In genomic region chr4:6641164-6641970, GRCh38 we compare ENCODE assay signal across 8 cellular contexts. TPM values are rescaled to one million over a fixed set of nuclear protein-coding genes. Genes with fewer than 3 reads are reported as not detected.
DNase-seq lines count a peak whose midpoint lies in the region; ATAC-seq and TF ChIP-seq lines count a peak whose summit lies in the region.

No MANE protein-coding gene starts in this region.

- H3K27me3 ChIP-seq in DOHH2 (ENCODE audit: control insufficient read depth, low read length) (no peaks in the 10 kb centered on the region), upper lobe of right lung (no peaks in the 10 kb centered on the region)

- no peaks in the 10 kb centered on the region for H3K27me3 Mint-ChIP-seq in activated T-cell treated with anti-CD3 and anti-CD28 coated beads, Interleukin-2, amount 50 U/mL, for 4 hours (ENCODE audit: low read depth)
- H3K27me3 Mint-ChIP-seq in nephron (ENCODE audit: low read depth) = no peaks in the 10 kb centered on the region

- H3K9me3 ChIP-seq in DOHH2 (ENCODE audit: control insufficient read depth, insufficient read depth, low read length) (no peaks in the 10 kb centered on the region), upper lobe of right lung (no peaks in the 10 kb centered on the region)

- H3K27ac ChIP-seq in DOHH2 (ENCODE audit: low read depth, low read length) = peak overlapping the region; percentile 68
- peak overlapping the region; percentile 96 for H3K27ac ChIP-seq in upper lobe of right lung

- no peaks in the 10 kb centered on the region for H3K9me2 ChIP-seq in DOHH2 (replicated peaks; ENCODE audit: control insufficient read depth, low read length)

- H3K4me3 ChIP-seq in DOHH2 (ENCODE audit: low read length) = peak overlapping the region; percentile 90
- H3K4me3 ChIP-seq in LNCaP clone FGC (ENCODE audit: low read depth, low read length) = peak overlapping the region; percentile 93
- H3K4me3 ChIP-seq in fibroblast of mammary gland (ENCODE audit: control insufficient read depth, low read depth, low read length) = peak overlapping the region; percentile 93
- H3K4me3 ChIP-seq in upper lobe of right lung = peak overlapping the region; percentile 86

- intact Hi-C loops in upper lobe of right lung (cut with DNase I) = no loop called here

- H3K4me1 ChIP-seq in DOHH2 (ENCODE audit: control insufficient read depth, low read length) = peaks cover 18% of the 10 kb centered on the region
- H3K4me1 ChIP-seq in upper lobe of right lung = peaks cover 20% of the 10 kb centered on the region

- peaks cover 13% of the 10 kb centered on the region for H4K20me1 ChIP-seq in DOHH2 (ENCODE audit: control insufficient read depth, insufficient read depth, low read depth, low read length)

- peaks cover 33% of the 10 kb centered on the region for H3K4me1 Mint-ChIP-seq in activated T-cell treated with anti-CD3 and anti-CD28 coated beads, Interleukin-2, amount 50 U/mL, for 4 hours (ENCODE audit: low read depth)
- H3K4me1 Mint-ChIP-seq in nephron = peaks cover 40% of the 10 kb centered on the region

- H3K36me3 Mint-ChIP-seq in activated T-cell treated with anti-CD3 and anti-CD28 coated beads, Interleukin-2, amount 50 U/mL, for 4 hours (ENCODE audit: insufficient read depth) = peaks cover 30% of the 10 kb centered on the region
- peaks cover 49% of the 10 kb centered on the region for H3K36me3 Mint-ChIP-seq in nephron (ENCODE audit: low read depth)

- H3K4me3 Mint-ChIP-seq in activated T-cell treated with anti-CD3 and anti-CD28 coated beads, Interleukin-2, amount 50 U/mL, for 4 hours = peak overlapping the region; percentile 98
- H3K4me3 Mint-ChIP-seq in nephron = peak overlapping the region; percentile 98 to 100 (median 99)

- DNase-seq in LNCaP clone FGC (ENCODE audit: low read depth) (no peak), fibroblast of mammary gland (ENCODE audit: low read depth) (peak; percentile 51), upper lobe of right lung (no peak), GDM1 (lab: John Stamatoyannopoulos, UW) (no peak)
- peak; percentile 41 for DNase-seq in activated T-cell treated with anti-CD3 and anti-CD28 coated beads, Interleukin-2, amount 50 U/mL, for 4 hours

- H3K79me2 ChIP-seq in DOHH2 (ENCODE audit: control insufficient read depth, low read length) = peaks cover 26% of the 10 kb centered on the region

- H3F3A ChIP-seq in DOHH2 (ENCODE audit: control insufficient read depth, insufficient read depth) = peaks cover 21% of the 10 kb centered on the region

- no peaks in the 10 kb centered on the region for H3K9me3 Mint-ChIP-seq in activated T-cell treated with anti-CD3 and anti-CD28 coated beads, Interleukin-2, amount 50 U/mL, for 4 hours
- H3K9me3 Mint-ChIP-seq in nephron = no peaks in the 10 kb centered on the region

- H3K36me3 ChIP-seq in DOHH2 (ENCODE audit: control insufficient read depth, low read length) (peaks cover 32% of the 10 kb centered on the region), upper lobe of right lung (peaks cover 15% of the 10 kb centered on the region)

- no peak for TF ChIP-seq CTCF in DOHH2 (IDR thresholded peaks at IDR 0.05; ENCODE audit: low read depth, low read length, poor library complexity, severe bottlenecking)
- TF ChIP-seq CTCF in LNCaP clone FGC (IDR thresholded peaks at IDR 0.05; ENCODE audit: control insufficient read depth, extremely low read depth, insufficient read depth) = no peak
- TF ChIP-seq CTCF in fibroblast of mammary gland (conservative IDR thresholded peaks at IDR 0.05; ENCODE audit: control insufficient read depth, insufficient read depth, low read depth, low read length) = no peak
- TF ChIP-seq CTCF in nephron (IDR thresholded peaks at IDR 0.05; ENCODE audit: unreplicated experiment in 3 of 3) = no peak
- TF ChIP-seq CTCF in upper lobe of right lung (IDR thresholded peaks at IDR 0.05) = no peak

- peak overlapping the region; percentile 99 to 100 (median 100) for H3K27ac Mint-ChIP-seq in nephron

- H3K4me2 ChIP-seq in DOHH2 (ENCODE audit: low read length) = peak overlapping the region; percentile 78

- ATAC-seq in GM21723 (IDR thresholded peaks at IDR 0.05; ENCODE audit: unreplicated experiment) (peak; percentile 28), upper lobe of right lung (peak; percentile 65)
- peak; percentile 59 for ATAC-seq in activated T-cell treated with anti-CD3 and anti-CD28 coated beads, Interleukin-2, amount 50 U/mL, for 4 hours

RNA-seq across cellular contexts. Expression of gene MRFAP1, which starts 0.9 kb away (rescaled TPM):
- 100 to 1,000 TPM; 116 to 134 (median 128) TPM for total RNA-seq in activated T-cell treated with anti-CD3 and anti-CD28 coated beads, Interleukin-2, amount 50 U/mL, for 4 hours
- total RNA-seq in upper lobe of right lung = 235 TPM

RNA-seq across cellular contexts. Expression of gene S100P, which starts 52.3 kb away (rescaled TPM):
- 1 to 10 TPM in 2 of 3 donors, not detected in 1; 1.3 to 2.8 TPM for total RNA-seq in activated T-cell treated with anti-CD3 and anti-CD28 coated beads, Interleukin-2, amount 50 U/mL, for 4 hours
- 3.6 TPM for total RNA-seq in upper lobe of right lung

Comparison
In these comparisons a context has a peak if more than half of its experiments do, and no peak if none do; other contexts are left out.
1. DNase-seq: peak in activated T-cell treated with anti-CD3 and anti-CD28 coated beads, Interleukin-2, amount 50 U/mL, for 4 hours (single experiment) and fibroblast of mammary gland (single experiment); none in LNCaP clone FGC (single experiment), upper lobe of right lung (single experiment) and GDM1 (single experiment).
2. Peak in every context shown above with its lines, with median percentiles within 50 percentile points of each other: H3K4me3 ChIP-seq and ATAC-seq.